ENCODE assay signal across 8 cellular contexts in genomic region chr10:20883552-20883951, GRCh38. TPM values are rescaled to one million over a fixed set of nuclear protein-coding genes. Genes with fewer than 3 reads are reported as not detected.
"Had no signal": no experiment of that assay in that cellular context is flagged by ENCODE, and none has a peak within 500 bp of the region (broad histone marks: within the 10 kb centered on the region; RNA-seq: fewer than 3 reads in every experiment).

No MANE protein-coding gene starts in this region.

- H3K27ac ChIP-seq: GM23248, HL-60 had no signal

- DNase-seq: GM23248, GOT3, H9, HCEC 1CT, KG1 had no signal

- FAIRE-seq: H54 had no signal

- H3K9me3 Mint-ChIP-seq: H9, IgD-negative memory B cell had no signal

- H3K36me3 Mint-ChIP-seq: IgD-negative memory B cell had no signal

- H3K4me1 Mint-ChIP-seq: IgD-negative memory B cell had no signal

- H3K4me3 Mint-ChIP-seq: H9, IgD-negative memory B cell had no signal

- H3K9ac ChIP-seq: GM23248 had no signal

- H3K4me3 ChIP-seq: GM23248 had no signal

- H2AFZ ChIP-seq: GM23248 had no signal

- H3K27ac Mint-ChIP-seq: H9 had no signal

RNA-seq across cellular contexts. Expression of gene NEBL, which starts 13.6 kb away (rescaled TPM):
- total RNA-seq: GM23248 had no signal
- polyA plus RNA-seq: GM23248, IgD-negative memory B cell had no signal
